8 cellular contexts compared by ENCODE assay signal in genomic region chr10:63133056-63133786, GRCh38. TPM values are rescaled to one million over a fixed set of nuclear protein-coding genes. Genes with fewer than 3 reads are reported as not detected.
DNase-seq lines count a peak whose midpoint lies in the region; ATAC-seq, FAIRE-seq and TF ChIP-seq lines count a peak whose summit lies in the region.

TSS of gene NRBF2 (plus strand) at chr10:63133328. CDS start at chr10:63133471, 143 bp downstream.

- no peaks in the 10 kb centered on the region for H3K27me3 ChIP-seq in astrocyte (ENCODE audit: insufficient read depth, low read length)

- TF ChIP-seq CTCF in astrocyte (IDR thresholded peaks at IDR 0.05; ENCODE audit: insufficient read depth, low read depth, low read length) = no peak

- H3K27ac ChIP-seq in astrocyte (ENCODE audit: low read depth, low read length) = peak within 1 kb of the TSS; percentile 93

- H3K36me3 Mint-ChIP-seq in T-helper 2 cell treated with Interferon-gamma antibody and Interleukin-4, amounts not matched to agents 5 μg/mL and 100 μg/mL, for 36 hours (ENCODE audit: low read depth) = peaks cover 14% of the 10 kb centered on the region
- H3K36me3 Mint-ChIP-seq in astrocyte (ENCODE audit: low read depth, unreplicated experiment) = peaks cover 8% of the 10 kb centered on the region

- H3K4me3 ChIP-seq in astrocyte (ENCODE audit: insufficient read depth, low read depth, low read length) = peak within 1 kb of the TSS; percentile 88

- H3K27ac Mint-ChIP-seq in T-helper 2 cell treated with Interferon-gamma antibody and Interleukin-4, amounts not matched to agents 5 μg/mL and 100 μg/mL, for 36 hours = peak within 1 kb of the TSS; percentile 97
- H3K27ac Mint-ChIP-seq in astrocyte (ENCODE audit: unreplicated experiment) = peak within 1 kb of the TSS; percentile 87

- H3K9ac ChIP-seq in astrocyte (ENCODE audit: low read length) = peak within 1 kb of the TSS; percentile 98

- H4K20me1 ChIP-seq in astrocyte (ENCODE audit: insufficient read depth, low read length) = peaks cover 42% of the 10 kb centered on the region

- peak; percentile 98 for TF ChIP-seq POLR2A in GM18505 (IDR thresholded peaks at IDR 0.05; ENCODE audit: borderline replicate concordance, extremely low read depth, insufficient read depth, insufficient read length)

- H3K4me1 Mint-ChIP-seq in T-helper 2 cell treated with Interferon-gamma antibody and Interleukin-4, amounts not matched to agents 5 μg/mL and 100 μg/mL, for 36 hours (ENCODE audit: low read depth) = peaks cover 12% of the 10 kb centered on the region
- peaks cover 25% of the 10 kb centered on the region for H3K4me1 Mint-ChIP-seq in astrocyte (ENCODE audit: low read depth, unreplicated experiment)

- peaks cover 2% of the 10 kb centered on the region for H3K27me3 Mint-ChIP-seq in T-helper 2 cell treated with Interferon-gamma antibody and Interleukin-4, amounts not matched to agents 5 μg/mL and 100 μg/mL, for 36 hours (ENCODE audit: low read depth)
- no peaks in the 10 kb centered on the region for H3K27me3 Mint-ChIP-seq in astrocyte (ENCODE audit: low read depth, unreplicated experiment)

- H3K4me1 ChIP-seq in astrocyte (ENCODE audit: insufficient read depth, low read length) = no peaks in the 10 kb centered on the region

- peak; percentile 68 for FAIRE-seq in astrocyte (lab: Jason Lieb, UNC)

- peak within 1 kb of the TSS; percentile 93 for H3K4me3 Mint-ChIP-seq in T-helper 2 cell treated with Interferon-gamma antibody and Interleukin-4, amounts not matched to agents 5 μg/mL and 100 μg/mL, for 36 hours
- H3K4me3 Mint-ChIP-seq in astrocyte (ENCODE audit: unreplicated experiment) = peak within 1 kb of the TSS; percentile 93

- peak within 1 kb of the TSS; percentile 90 for H3K4me2 ChIP-seq in astrocyte (ENCODE audit: low read length)

- H2AFZ ChIP-seq in astrocyte (ENCODE audit: low read depth, low read length) = peak within 1 kb of the TSS; percentile 81

- ATAC-seq in GM18505 (IDR thresholded peaks at IDR 0.05; ENCODE audit: unreplicated experiment) (peak; percentile 98), HG02973 (IDR thresholded peaks at IDR 0.05; ENCODE audit: unreplicated experiment) (peak; percentile 96)

- H3K79me2 ChIP-seq in astrocyte (ENCODE audit: insufficient read depth, low read length) = peaks cover 50% of the 10 kb centered on the region

- H3K9me3 Mint-ChIP-seq in T-helper 2 cell treated with Interferon-gamma antibody and Interleukin-4, amounts not matched to agents 5 μg/mL and 100 μg/mL, for 36 hours = peaks cover 19% of the 10 kb centered on the region
- H3K9me3 Mint-ChIP-seq in astrocyte (ENCODE audit: unreplicated experiment) = peaks cover 10% of the 10 kb centered on the region

- no peaks in the 10 kb centered on the region for H3K9me3 ChIP-seq in astrocyte (ENCODE audit: insufficient read depth, low read depth, low read length)

- DNase-seq in NCI-H1930 (lab: John Stamatoyannopoulos, UW) (peak; percentile 91 to 95), astrocyte (ENCODE audit: low read depth) (peak; percentile 96), hepatic stellate cell (ENCODE audit: low spot score) (peak; percentile 91), renal cortical epithelial cell (ENCODE audit: low read depth) (peak; percentile 97), cortex of kidney (lab: John Stamatoyannopoulos, UW) (no peak)
- DNase-seq in T-helper 2 cell treated with Interferon-gamma antibody and Interleukin-4, amounts not matched to agents 5 μg/mL and 100 μg/mL, for 36 hours (ENCODE audit: low spot score) = peak; percentile 98

- H3K36me3 ChIP-seq in astrocyte (ENCODE audit: insufficient read depth, low read length) = no peaks in the 10 kb centered on the region

RNA-seq across cellular contexts. Expression of gene NRBF2, which starts in this region (rescaled TPM):
- total RNA-seq in astrocyte (55.4 and 60.0 TPM in 2 replicates), renal cortical epithelial cell (33.9 and 41.5 TPM in 2 replicates)
